1 cellular context compared by ENCODE assay signal in the genomic region with DNA sequence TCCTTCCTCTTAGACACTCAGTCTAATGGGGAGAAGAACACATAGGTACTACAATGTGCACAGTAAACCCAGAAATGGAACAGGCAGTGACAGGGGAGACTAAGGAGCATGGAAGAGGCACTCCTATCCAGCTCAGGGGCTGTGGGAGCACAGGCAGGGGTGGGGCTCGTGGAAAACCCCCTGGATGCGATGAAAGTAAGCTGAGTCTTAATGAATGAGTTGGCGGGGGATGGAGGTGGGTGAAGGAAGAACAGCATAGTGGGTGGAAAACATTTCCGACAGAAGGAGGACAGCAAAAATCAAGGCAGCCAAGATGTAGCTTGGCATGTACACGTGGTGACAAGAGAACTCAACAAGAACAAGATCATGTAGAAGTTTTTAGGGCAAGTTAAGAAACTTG.
TF ChIP-seq lines count a peak whose summit lies in the region.

No MANE protein-coding gene starts in this region.

TF ChIP-seq in GM23338, 12 proteins besides CTCF, POLR2A, EP300 and RAD21 (continued from another document):
- TF ChIP-seq, protein P1, sequence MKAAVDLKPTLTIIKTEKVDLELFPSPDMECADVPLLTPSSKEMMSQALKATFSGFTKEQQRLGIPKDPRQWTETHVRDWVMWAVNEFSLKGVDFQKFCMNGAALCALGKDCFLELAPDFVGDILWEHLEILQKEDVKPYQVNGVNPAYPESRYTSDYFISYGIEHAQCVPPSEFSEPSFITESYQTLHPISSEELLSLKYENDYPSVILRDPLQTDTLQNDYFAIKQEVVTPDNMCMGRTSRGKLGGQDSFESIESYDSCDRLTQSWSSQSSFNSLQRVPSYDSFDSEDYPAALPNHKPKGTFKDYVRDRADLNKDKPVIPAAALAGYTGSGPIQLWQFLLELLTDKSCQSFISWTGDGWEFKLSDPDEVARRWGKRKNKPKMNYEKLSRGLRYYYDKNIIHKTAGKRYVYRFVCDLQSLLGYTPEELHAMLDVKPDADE (IDR thresholded peaks at IDR 0.05), result no peak
- TF ChIP-seq, protein P2, sequence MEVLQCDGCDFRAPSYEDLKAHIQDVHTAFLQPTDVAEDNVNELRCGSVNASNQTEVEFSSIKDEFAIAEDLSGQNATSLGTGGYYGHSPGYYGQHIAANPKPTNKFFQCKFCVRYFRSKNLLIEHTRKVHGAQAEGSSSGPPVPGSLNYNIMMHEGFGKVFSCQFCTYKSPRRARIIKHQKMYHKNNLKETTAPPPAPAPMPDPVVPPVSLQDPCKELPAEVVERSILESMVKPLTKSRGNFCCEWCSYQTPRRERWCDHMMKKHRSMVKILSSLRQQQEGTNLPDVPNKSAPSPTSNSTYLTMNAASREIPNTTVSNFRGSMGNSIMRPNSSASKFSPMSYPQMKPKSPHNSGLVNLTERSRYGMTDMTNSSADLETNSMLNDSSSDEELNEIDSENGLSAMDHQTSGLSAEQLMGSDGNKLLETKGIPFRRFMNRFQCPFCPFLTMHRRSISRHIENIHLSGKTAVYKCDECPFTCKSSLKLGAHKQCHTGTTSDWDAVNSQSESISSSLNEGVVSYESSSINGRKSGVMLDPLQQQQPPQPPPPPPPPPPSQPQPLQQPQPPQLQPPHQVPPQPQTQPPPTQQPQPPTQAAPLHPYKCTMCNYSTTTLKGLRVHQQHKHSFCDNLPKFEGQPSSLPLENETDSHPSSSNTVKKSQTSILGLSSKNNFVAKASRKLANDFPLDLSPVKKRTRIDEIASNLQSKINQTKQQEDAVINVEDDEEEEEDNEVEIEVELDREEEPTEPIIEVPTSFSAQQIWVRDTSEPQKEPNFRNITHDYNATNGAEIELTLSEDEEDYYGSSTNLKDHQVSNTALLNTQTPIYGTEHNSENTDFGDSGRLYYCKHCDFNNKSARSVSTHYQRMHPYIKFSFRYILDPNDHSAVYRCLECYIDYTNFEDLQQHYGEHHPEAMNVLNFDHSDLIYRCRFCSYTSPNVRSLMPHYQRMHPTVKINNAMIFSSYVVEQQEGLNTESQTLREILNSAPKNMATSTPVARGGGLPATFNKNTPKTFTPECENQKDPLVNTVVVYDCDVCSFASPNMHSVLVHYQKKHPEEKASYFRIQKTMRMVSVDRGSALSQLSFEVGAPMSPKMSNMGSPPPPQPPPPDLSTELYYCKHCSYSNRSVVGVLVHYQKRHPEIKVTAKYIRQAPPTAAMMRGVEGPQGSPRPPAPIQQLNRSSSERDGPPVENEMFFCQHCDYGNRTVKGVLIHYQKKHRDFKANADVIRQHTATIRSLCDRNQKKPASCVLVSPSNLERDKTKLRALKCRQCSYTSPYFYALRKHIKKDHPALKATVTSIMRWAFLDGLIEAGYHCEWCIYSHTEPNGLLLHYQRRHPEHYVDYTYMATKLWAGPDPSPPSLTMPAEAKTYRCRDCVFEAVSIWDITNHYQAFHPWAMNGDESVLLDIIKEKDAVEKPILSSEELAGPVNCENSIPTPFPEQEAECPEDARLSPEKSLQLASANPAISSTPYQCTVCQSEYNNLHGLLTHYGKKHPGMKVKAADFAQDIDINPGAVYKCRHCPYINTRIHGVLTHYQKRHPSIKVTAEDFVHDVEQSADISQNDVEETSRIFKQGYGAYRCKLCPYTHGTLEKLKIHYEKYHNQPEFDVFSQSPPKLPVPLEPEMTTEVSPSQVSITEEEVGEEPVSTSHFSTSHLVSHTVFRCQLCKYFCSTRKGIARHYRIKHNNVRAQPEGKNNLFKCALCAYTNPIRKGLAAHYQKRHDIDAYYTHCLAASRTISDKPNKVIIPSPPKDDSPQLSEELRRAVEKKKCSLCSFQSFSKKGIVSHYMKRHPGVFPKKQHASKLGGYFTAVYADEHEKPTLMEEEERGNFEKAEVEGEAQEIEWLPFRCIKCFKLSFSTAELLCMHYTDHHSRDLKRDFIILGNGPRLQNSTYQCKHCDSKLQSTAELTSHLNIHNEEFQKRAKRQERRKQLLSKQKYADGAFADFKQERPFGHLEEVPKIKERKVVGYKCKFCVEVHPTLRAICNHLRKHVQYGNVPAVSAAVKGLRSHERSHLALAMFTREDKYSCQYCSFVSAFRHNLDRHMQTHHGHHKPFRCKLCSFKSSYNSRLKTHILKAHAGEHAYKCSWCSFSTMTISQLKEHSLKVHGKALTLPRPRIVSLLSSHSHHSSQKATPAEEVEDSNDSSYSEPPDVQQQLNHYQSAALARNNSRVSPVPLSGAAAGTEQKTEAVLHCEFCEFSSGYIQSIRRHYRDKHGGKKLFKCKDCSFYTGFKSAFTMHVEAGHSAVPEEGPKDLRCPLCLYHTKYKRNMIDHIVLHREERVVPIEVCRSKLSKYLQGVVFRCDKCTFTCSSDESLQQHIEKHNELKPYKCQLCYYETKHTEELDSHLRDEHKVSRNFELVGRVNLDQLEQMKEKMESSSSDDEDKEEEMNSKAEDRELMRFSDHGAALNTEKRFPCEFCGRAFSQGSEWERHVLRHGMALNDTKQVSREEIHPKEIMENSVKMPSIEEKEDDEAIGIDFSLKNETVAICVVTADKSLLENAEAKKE (CRISPR knock-in tag; IDR thresholded peaks at IDR 0.05), result no peak
- TF ChIP-seq POLR2AphosphoS5 (IDR thresholded peaks at IDR 0.05; ENCODE audit: low read depth) (no peak), EZH2 (IDR thresholded peaks at IDR 0.05; ENCODE audit: low read depth, unreplicated experiment) (no peak)
